8 cellular contexts compared by ENCODE assay signal in genomic region chr3:58899159-58899952, GRCh38.
A peak's percentile ranks its signal among the peaks of the same experiment; 100 is the strongest.
DNase-seq lines count a peak whose midpoint lies in the region; ATAC-seq and TF ChIP-seq lines count a peak whose summit lies in the region.

No MANE protein-coding gene starts in this region.

- H3K36me3 ChIP-seq in WERI-Rb-1 = no peaks in the 10 kb centered on the region

- H3K9me3 ChIP-seq in WERI-Rb-1 (ENCODE audit: severe bottlenecking) = no peaks in the 10 kb centered on the region

- ATAC-seq in HG03139 (IDR thresholded peaks at IDR 0.05; ENCODE audit: unreplicated experiment) = peak; percentile 62

- no peak for TF ChIP-seq CTCF in WERI-Rb-1 (IDR thresholded peaks at IDR 0.05; ENCODE audit: low read depth, low read length)

- H3K27me3 ChIP-seq in WERI-Rb-1 (ENCODE audit: insufficient read depth, low read depth, severe bottlenecking) = no peaks in the 10 kb centered on the region

- peak overlapping the region; percentile 3; the same call in 1 of the 2 replicates for H3K27ac ChIP-seq in WERI-Rb-1
- no peak overlapping the region for H3K27ac ChIP-seq in caudate nucleus (ENCODE audit: low read depth, low read length)

- H3K4me3 ChIP-seq in WERI-Rb-1 (ENCODE audit: low read depth, low read length) = peak overlapping the region; percentile 1; the same call in 1 of the 2 replicates

- DNase-seq in NCI-H748 (lab: John Stamatoyannopoulos, UW; ENCODE audit: unreplicated experiment) (peak; percentile 54), NCI-H748 treated with DMSO at 0.1 percent for 48 hours (lab: John Stamatoyannopoulos, UW) (no peak), WERI-Rb-1 (peak; percentile 41), germinal center (ENCODE audit: low spot score) (peak; percentile 11), caudate nucleus (lab: John Stamatoyannopoulos, UW) (no peak), middle frontal gyrus (ENCODE audit: extremely low spot score, low spot score) (no peak)
- peak; percentile 16 for DNase-seq in stimulated activated CD8-positive, alpha-beta memory T cell treated with anti-CD3 and anti-CD28 coated beads, Interleukin-12 subunit alpha, Interleukin-12 subunit beta, amount 100 ng/mL, for 24 hours (ENCODE audit: extremely low read depth)

Comparison
In these comparisons a context has a peak if more than half of its experiments do, and no peak if none do; other contexts are left out.
1. DNase-seq: peak in NCI-H748 (single experiment), WERI-Rb-1 (single experiment), germinal center (single experiment) and stimulated activated CD8-positive, alpha-beta memory T cell treated with anti-CD3 and anti-CD28 coated beads, Interleukin-12 subunit alpha, Interleukin-12 subunit beta, amount 100 ng/mL, for 24 hours (single experiment); none in NCI-H748 treated with DMSO at 0.1 percent for 48 hours (single experiment), caudate nucleus (0 of 61) and middle frontal gyrus (single experiment).